Comparison of ENCODE assay signal across 1 cellular context in genomic region chr12:503111-503761, GRCh38.
TF ChIP-seq lines count a peak whose summit lies in the region.

No MANE protein-coding gene starts in this region.

TF ChIP-seq in Ishikawa, 13 proteins besides CTCF, POLR2A, EP300 and RAD21 (continued from another document):
- TF ChIP-seq REST (IDR thresholded peaks at IDR 0.05; ENCODE audit: low read depth) (no peak), NFIC (IDR thresholded peaks at IDR 0.05) (no peak), MAX (IDR thresholded peaks at IDR 0.05) (peak; percentile 59; the same call in 1 of the 2 replicates), CEBPB (IDR thresholded peaks at IDR 0.05) (peak; percentile 42; the same call in 1 of the 2 replicates), YY1 (IDR thresholded peaks at IDR 0.05; ENCODE audit: low read depth) (peak; percentile 66; the same call in 1 of the 2 replicates)
TF ChIP-seq in Ishikawa: peak in this region for 6.
